ENCODE assay signal across 9 cellular contexts in the genomic region with DNA sequence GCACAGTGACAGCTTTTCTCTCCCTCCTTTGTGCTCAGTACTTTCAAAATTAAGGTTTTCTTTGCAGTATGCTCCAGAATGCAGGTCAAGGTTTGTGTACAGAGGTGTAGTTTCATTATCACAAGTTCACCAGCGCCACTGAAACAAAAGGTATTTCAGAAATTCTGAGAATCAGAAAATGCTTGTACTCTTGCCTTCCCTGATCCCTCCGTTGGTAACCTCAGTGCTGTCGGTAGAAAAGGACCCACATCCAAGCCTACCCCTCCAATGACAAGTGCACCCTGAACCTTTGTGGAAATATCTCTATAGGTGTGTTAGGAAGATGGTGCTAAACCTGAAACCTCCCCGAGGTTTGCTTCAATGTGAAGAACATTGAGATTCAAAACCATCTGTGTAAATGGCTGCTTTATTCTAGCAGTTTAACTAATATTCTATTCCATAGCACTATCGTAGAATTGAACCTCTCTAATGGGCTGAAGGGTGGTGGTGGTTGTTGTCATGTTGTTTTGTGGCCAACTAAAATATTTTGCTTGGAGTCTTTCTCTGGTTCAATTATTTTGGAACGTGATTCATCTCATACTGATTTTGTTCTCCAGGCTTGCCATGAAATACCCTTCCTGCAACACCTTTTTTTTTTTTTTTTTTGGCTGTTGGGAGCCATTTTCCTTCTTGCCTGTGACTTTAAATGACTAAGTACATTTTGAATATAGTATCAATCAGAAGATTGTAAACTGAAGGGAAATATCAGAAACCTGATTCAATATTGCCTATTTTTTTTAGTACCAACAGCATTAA. TPM values are rescaled to one million over a fixed set of nuclear protein-coding genes. Genes with fewer than 3 reads are reported as not detected.
DNase-seq lines count a peak whose midpoint lies in the region; ATAC-seq and TF ChIP-seq lines count a peak whose summit lies in the region.
"Had no signal": no experiment of that assay in that cellular context is flagged by ENCODE, and none has a peak within 500 bp of the region (broad histone marks: within the 10 kb centered on the region; RNA-seq: fewer than 3 reads in every experiment).

No MANE protein-coding gene starts in this region.

- no peak overlapping the region for H3K4me2 ChIP-seq in smooth muscle cell

- H3K36me3 ChIP-seq in left lung: peaks cover 0 to 8% of the 10 kb centered on the region in 2 donors
- no peaks in the 10 kb centered on the region for H3K36me3 ChIP-seq in ovary
- H3K36me3 ChIP-seq in smooth muscle cell (ENCODE audit: low read depth): peaks cover 9% of the 10 kb centered on the region

- no peaks in the 10 kb centered on the region for H3K9me3 Mint-ChIP-seq in CD4-positive, alpha-beta T cell
- H3K9me3 Mint-ChIP-seq in activated CD8-positive, alpha-beta T cell treated with anti-CD3 and anti-CD28 coated beads, Interleukin-2, amount 10 ng/mL, durations not matched to agents 7 days and 5 days (ENCODE audit: insufficient read depth): no peaks in the 10 kb centered on the region

- H3K4me3 ChIP-seq in left lung (peak overlapping the region in 1 of 2 donors; percentile 2), ovary (no peak overlapping the region), smooth muscle cell (no peak overlapping the region)

- H3K36me3 Mint-ChIP-seq in CD4-positive, alpha-beta T cell (ENCODE audit: low read depth): no peaks in the 10 kb centered on the region
- H3K36me3 Mint-ChIP-seq in activated CD8-positive, alpha-beta T cell treated with anti-CD3 and anti-CD28 coated beads, Interleukin-2, amount 10 ng/mL, durations not matched to agents 7 days and 5 days (ENCODE audit: low read depth): no peaks in the 10 kb centered on the region

- peak overlapping the region; percentile 72 for H3K27ac Mint-ChIP-seq in CD4-positive, alpha-beta T cell
- H3K27ac Mint-ChIP-seq in activated CD8-positive, alpha-beta T cell treated with anti-CD3 and anti-CD28 coated beads, Interleukin-2, amount 10 ng/mL, durations not matched to agents 7 days and 5 days: peak overlapping the region; percentile 83

- H3K27me3 ChIP-seq in CD4-positive, alpha-beta T cell (ENCODE audit: control insufficient read depth, insufficient read depth, low read length): no peaks in the 10 kb centered on the region
- H3K27me3 ChIP-seq in left lung (no peaks in the 10 kb centered on the region), ovary (no peaks in the 10 kb centered on the region), smooth muscle cell (ENCODE audit: low read depth) (no peaks in the 10 kb centered on the region)

- no peak for TF ChIP-seq POLR2A in ovary (IDR thresholded peaks at IDR 0.05)

- DNase-seq in CD4-positive, alpha-beta T cell: no peak
- DNase-seq in activated CD8-positive, alpha-beta T cell treated with anti-CD3 and anti-CD28 coated beads, Interleukin-2, amount 10 ng/mL, durations not matched to agents 7 days and 5 days: no peak
- DNase-seq in left lung (no peak), ovary (no peak), SW480 (ENCODE audit: low spot score) (no peak), smooth muscle cell (lab: John Stamatoyannopoulos, UW; ENCODE audit: unreplicated experiment) (no peak), NCI-H1048 (lab: John Stamatoyannopoulos, UW) (no peak)
- DNase-seq: activated CD4-positive, alpha-beta T cell treated with anti-CD3 and anti-CD28 coated beads, Interleukin-2, amount 50 U/mL, for 48 hours had no signal

- H4K20me1 ChIP-seq in smooth muscle cell (ENCODE audit: low read depth): no peaks in the 10 kb centered on the region

- no peak overlapping the region for H3K9ac ChIP-seq in smooth muscle cell (ENCODE audit: low read depth)

- no peak overlapping the region for H2AFZ ChIP-seq in smooth muscle cell (ENCODE audit: low read depth)

- POLR2A ChIA-PET in CD4-positive, alpha-beta T cell (lab: Charles Lee): interaction anchor here (0.7 to 1.6 kb wide), 6 partner anchors 8 to 77 kb away, joined by 3 to 6 read pairs (median 4); no protein-coding TSS in a partner anchor
- POLR2A ChIA-PET in activated CD8-positive, alpha-beta T cell treated with anti-CD3 and anti-CD28 coated beads, Interleukin-2, amount 10 ng/mL, durations not matched to agents 7 days and 5 days (lab: Charles Lee): interaction anchor here (1.5 kb wide), 1 partner anchor 10 kb away, joined by 5 read pairs; no protein-coding TSS in a partner anchor

- no peak for TF ChIP-seq CTCF in CD4-positive, alpha-beta T cell (IDR thresholded peaks at IDR 0.05)
- TF ChIP-seq CTCF in left lung (IDR thresholded peaks at IDR 0.05) (no peak), ovary (IDR thresholded peaks at IDR 0.05) (no peak), smooth muscle cell (IDR thresholded peaks at IDR 0.05; ENCODE audit: borderline replicate concordance, insufficient read depth, poor library complexity, severe bottlenecking) (no peak)

- WGBS in ovary, 3 donors: 10 to 41% (median 15%) methylated on average over 6 of the region's 6 CpGs
- WGBS in smooth muscle cell (ENCODE audit: low lambda C conversion rate): 92% methylated on average over 6 of the region's 6 CpGs

- H3K79me2 ChIP-seq in smooth muscle cell (ENCODE audit: low read depth): peaks cover 6% of the 10 kb centered on the region

- H3K9me3 ChIP-seq in CD4-positive, alpha-beta T cell (ENCODE audit: control insufficient read depth, low read length): no peaks in the 10 kb centered on the region
- H3K9me3 ChIP-seq in left lung (no peaks in the 10 kb centered on the region), ovary (no peaks in the 10 kb centered on the region), smooth muscle cell (replicated peaks; ENCODE audit: low read depth) (no peaks in the 10 kb centered on the region)

- H3K4me1 ChIP-seq in left lung: peaks cover 4 to 12% of the 10 kb centered on the region in 2 donors
- peaks cover 25% of the 10 kb centered on the region for H3K4me1 ChIP-seq in ovary (ENCODE audit: insufficient read depth)
- peaks cover 26% of the 10 kb centered on the region for H3K4me1 ChIP-seq in smooth muscle cell (ENCODE audit: low read depth)

- H3K4me3 Mint-ChIP-seq in CD4-positive, alpha-beta T cell: peak overlapping the region; percentile 72
- H3K4me3 Mint-ChIP-seq in activated CD8-positive, alpha-beta T cell treated with anti-CD3 and anti-CD28 coated beads, Interleukin-2, amount 10 ng/mL, durations not matched to agents 7 days and 5 days: peak overlapping the region; percentile 49

- H3F3A ChIP-seq in smooth muscle cell (ENCODE audit: low read depth): no peaks in the 10 kb centered on the region

- H3K27me3 Mint-ChIP-seq in CD4-positive, alpha-beta T cell: no peaks in the 10 kb centered on the region
- H3K27me3 Mint-ChIP-seq in activated CD8-positive, alpha-beta T cell treated with anti-CD3 and anti-CD28 coated beads, Interleukin-2, amount 10 ng/mL, durations not matched to agents 7 days and 5 days (ENCODE audit: low read depth): peaks cover 24% of the 10 kb centered on the region

- H3K27ac ChIP-seq in CD4-positive, alpha-beta T cell (ENCODE audit: low read depth, low read length): no peak overlapping the region
- H3K27ac ChIP-seq in left lung: peak overlapping the region; percentile 62 to 79
- peak overlapping the region in 1 of 2 donors; percentile 60 for H3K27ac ChIP-seq in ovary
- no peak overlapping the region for H3K27ac ChIP-seq in smooth muscle cell (ENCODE audit: low read depth)

- no peak for TF ChIP-seq EP300 in ovary (IDR thresholded peaks at IDR 0.05)

- intact Hi-C loops in CD4-positive, alpha-beta T cell (cut with DNase I, micrococcal nuclease): no loop called here
- intact Hi-C loops in left lung (cut with DNase I): no loop called here
- intact Hi-C loops in ovary (cut with DNase I): no loop called here

- peak; percentile 30 for ATAC-seq in CD4-positive, alpha-beta T cell (ENCODE audit: poor library complexity)
- ATAC-seq in GM21528 (IDR thresholded peaks at IDR 0.05; ENCODE audit: low FRiP score, unreplicated experiment) (peak; percentile 39), left lung (no peak)
- ATAC-seq in activated CD8-positive, alpha-beta T cell treated with anti-CD3 and anti-CD28 coated beads, Interleukin-2, amount 10 ng/mL, durations not matched to agents 7 days and 5 days: peak; percentile 57

- CTCF ChIA-PET in CD4-positive, alpha-beta T cell (lab: Charles Lee): interaction anchor here (0.8 to 1.6 kb wide), 3 partner anchors 19 to 52 kb away, joined by 4 to 5 read pairs (median 4); no protein-coding TSS in a partner anchor
- CTCF ChIA-PET in activated CD8-positive, alpha-beta T cell treated with anti-CD3 and anti-CD28 coated beads, Interleukin-2, amount 10 ng/mL, durations not matched to agents 7 days and 5 days (lab: Charles Lee): interaction anchor here (0.9 to 1.8 kb wide), 10 partner anchors 10 to 172 kb away, joined by 3 to 8 read pairs (median 4); no protein-coding TSS in a partner anchor

- H3K4me1 Mint-ChIP-seq in CD4-positive, alpha-beta T cell (ENCODE audit: low read depth): peaks cover 6% of the 10 kb centered on the region
- peaks cover 13% of the 10 kb centered on the region for H3K4me1 Mint-ChIP-seq in activated CD8-positive, alpha-beta T cell treated with anti-CD3 and anti-CD28 coated beads, Interleukin-2, amount 10 ng/mL, durations not matched to agents 7 days and 5 days (ENCODE audit: low read depth)

RNA-seq across cellular contexts. Expression of gene ZBTB38, which starts 20.7 kb away (rescaled TPM):
- total RNA-seq in CD4-positive, alpha-beta T cell: 10 to 100 TPM; 21.8 to 22.0 TPM
- 10 to 100 TPM; 27.8 to 29.6 TPM for total RNA-seq in activated CD8-positive, alpha-beta T cell treated with anti-CD3 and anti-CD28 coated beads, Interleukin-2, amount 10 ng/mL, durations not matched to agents 7 days and 5 days
- total RNA-seq in left lung: 10 to 100 TPM; 84.0 to 91.4 TPM
- total RNA-seq in ovary: 100 to 1,000 TPM in 2 of 7 donors, 10 to 100 TPM in 5; 77.5 to 125 (median 84.4) TPM
- polyA plus RNA-seq in ovary: 10 to 100 TPM; 23.2 to 43.0 TPM
- 68.0 and 108 TPM in 2 replicates for total RNA-seq in smooth muscle cell
- 21.7 and 22.2 TPM in 2 replicates for polyA plus RNA-seq in smooth muscle cell

Comparison
In these comparisons a context has a peak if more than half of its experiments do, and no peak if none do; other contexts are left out.
1. H3K27ac ChIP-seq: peak in left lung (2 of 2); none in CD4-positive, alpha-beta T cell (single experiment) and smooth muscle cell (single experiment).